ENCODE assay signal across 25 cellular contexts in genomic region chr18:66792466-66792865, GRCh38.
DNase-seq lines count a peak whose midpoint lies in the region; ATAC-seq and TF ChIP-seq lines count a peak whose summit lies in the region.
"Had no signal": no experiment of that assay in that cellular context is flagged by ENCODE, and none has a peak within 500 bp of the region (broad histone marks: within the 10 kb centered on the region; RNA-seq: fewer than 3 reads in every experiment).

No MANE protein-coding gene starts in this region.

- no peak for TF ChIP-seq CTCF in MCF 10A (IDR thresholded peaks at IDR 0.05; ENCODE audit: unreplicated experiment)
- no peak for TF ChIP-seq CTCF in breast epithelium (IDR thresholded peaks at IDR 0.05)

- BruUV-seq in MCF 10A (replicated peaks; lab: Mats Ljungman, UMichigan): no TSS peak

- intact Hi-C loops in MCF 10A (cut with micrococcal nuclease) (no loop called here), breast epithelium (cut with DNase I; ENCODE audit: low total_unique reads) (no loop called here)

- POLR2A ChIA-PET in MCF 10A (lab: Yijun Ruan, JAX): no interaction called here

- no peaks in the 10 kb centered on the region for H3K9me3 ChIP-seq in breast epithelium
- H3K9me3 ChIP-seq: adrenal gland, MG63, prostate gland had no signal

- H3K27ac ChIP-seq in breast epithelium: no peak overlapping the region
- H3K27ac ChIP-seq: adrenal gland, cardiac muscle cell, prostate gland had no signal

- no peak overlapping the region for H3K4me3 Mint-ChIP-seq in MCF 10A (ENCODE audit: unreplicated experiment)
- H3K4me3 Mint-ChIP-seq: activated T-cell treated with anti-CD3 and anti-CD28 coated beads, Interleukin-2, amount 50 U/mL, for 4 hours; CD4-positive, alpha-beta T cell; T-helper 1 cell treated with Interleukin-12 subunit alpha and Interleukin-12 subunit beta and Interleukin-4 antibody, amounts not matched to agents 30 μg/mL and 1 μg/mL, for 36 hours had no signal

- H3K27ac Mint-ChIP-seq in MCF 10A (ENCODE audit: low read depth, unreplicated experiment): no peak overlapping the region
- H3K27ac Mint-ChIP-seq: CD4-positive, alpha-beta T cell; T-helper 1 cell treated with Interleukin-12 subunit alpha and Interleukin-12 subunit beta and Interleukin-4 antibody, amounts not matched to agents 30 μg/mL and 1 μg/mL, for 36 hours had no signal

- H3K4me1 ChIP-seq in breast epithelium: no peaks in the 10 kb centered on the region
- H3K4me1 ChIP-seq: adrenal gland, prostate gland had no signal

- peaks cover 42% of the 10 kb centered on the region for H3K27me3 Mint-ChIP-seq in MCF 10A (ENCODE audit: insufficient read depth, unreplicated experiment)
- H3K27me3 Mint-ChIP-seq: CD4-positive, alpha-beta T cell had no signal

- no peak for ATAC-seq in HG03159 (IDR thresholded peaks at IDR 0.05; ENCODE audit: unreplicated experiment)
- ATAC-seq: activated T-cell treated with anti-CD3 and anti-CD28 coated beads, Interleukin-2, amount 50 U/mL, for 4 hours; K562 had no signal

- no peaks in the 10 kb centered on the region for H3K27me3 ChIP-seq in breast epithelium
- H3K27me3 ChIP-seq: adrenal gland, cardiac muscle cell, MG63 had no signal

- no peaks in the 10 kb centered on the region for H3K36me3 ChIP-seq in breast epithelium
- H3K36me3 ChIP-seq: adrenal gland, cardiac muscle cell, MG63, prostate gland had no signal

- DNase-seq in MCF 10A (ENCODE audit: unreplicated experiment) (peak; percentile 32), breast epithelium (ENCODE audit: low spot score in 2 of 2) (no peak), dermis blood vessel endothelial cell (peak; percentile 8), iris pigment epithelial cell (ENCODE audit: low read depth) (peak; percentile 33), NCI-H524 treated with DMSO at 0.1 percent for 48 hours (lab: John Stamatoyannopoulos, UW) (no peak)
- no peak for DNase-seq in activated CD4-positive, alpha-beta T cell treated with anti-CD3 and anti-CD28 coated beads, Interleukin-2, amount 50 U/mL, for 48 hours
- no peak for DNase-seq in effector CD4-positive, alpha-beta T cell
- DNase-seq: 8988T; activated CD4-positive, alpha-beta T cell treated with anti-CD3 and anti-CD28 coated beads for 4 hours; activated naive CD4-positive, alpha-beta T cell treated with Interleukin-2 at 50 U/mL for 16 hours; activated T-cell treated with anti-CD3 and anti-CD28 coated beads, Interleukin-2, amount 50 U/mL, for 4 hours; adrenal gland; CD4-positive, alpha-beta T cell; DMS153; GDM1; GOT3; MG63; NCI-H1417; NCI-H510A had no signal

- no peaks in the 10 kb centered on the region for H3K4me1 Mint-ChIP-seq in MCF 10A (ENCODE audit: insufficient read depth, unreplicated experiment)

- CTCF ChIA-PET in MCF 10A (lab: Yijun Ruan, JAX): no interaction called here

- no peak overlapping the region for H3K4me3 ChIP-seq in breast epithelium
- H3K4me3 ChIP-seq: adrenal gland, cardiac muscle cell, K562, lung, MG63, prostate gland had no signal

- H3K9me3 Mint-ChIP-seq in MCF 10A (ENCODE audit: unreplicated experiment): no peaks in the 10 kb centered on the region
- H3K9me3 Mint-ChIP-seq: activated T-cell treated with anti-CD3 and anti-CD28 coated beads, Interleukin-2, amount 50 U/mL, for 4 hours; CD4-positive, alpha-beta T cell had no signal

- TF ChIP-seq POLR2A in breast epithelium (IDR thresholded peaks at IDR 0.05): no peak

- no peaks in the 10 kb centered on the region for H3K36me3 Mint-ChIP-seq in MCF 10A (ENCODE audit: insufficient read depth, unreplicated experiment)

Comparison
In these comparisons a context has a peak if more than half of its experiments do, and no peak if none do; other contexts are left out.
1. DNase-seq: peak in MCF 10A (single experiment), dermis blood vessel endothelial cell (single experiment) and iris pigment epithelial cell (single experiment); none in breast epithelium (0 of 2), activated CD4-positive, alpha-beta T cell treated with anti-CD3 and anti-CD28 coated beads, Interleukin-2, amount 50 U/mL, for 48 hours (0 of 2), effector CD4-positive, alpha-beta T cell (single experiment) and NCI-H524 treated with DMSO at 0.1 percent for 48 hours (single experiment).